In the genomic region with DNA sequence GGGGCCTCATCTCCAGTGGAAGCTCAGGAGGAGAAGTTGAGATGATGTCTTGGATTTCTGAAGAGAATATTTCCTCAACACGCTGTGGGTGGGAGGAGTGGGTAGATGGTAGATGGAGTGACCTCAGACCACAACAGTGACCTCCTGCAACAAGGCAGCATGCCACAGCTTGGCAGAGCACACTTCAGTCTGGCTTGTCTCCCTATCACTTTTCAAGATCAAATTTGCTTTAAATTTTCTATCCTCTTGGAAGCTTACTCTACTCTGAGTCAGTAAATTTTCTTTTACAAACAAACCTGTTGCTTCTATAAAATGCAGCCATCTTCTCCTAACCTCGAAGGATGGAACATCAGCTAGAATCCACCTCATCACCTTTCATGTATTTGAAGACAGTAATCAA, we compare ENCODE assay signal across 28 cellular contexts. TPM values are rescaled to one million over a fixed set of nuclear protein-coding genes. Genes with fewer than 3 reads are reported as not detected.
A peak's percentile ranks its signal among the peaks of the same experiment; 100 is the strongest.
DNase-seq lines count a peak whose midpoint lies in the region; ATAC-seq and TF ChIP-seq lines count a peak whose summit lies in the region.
"Had no signal": no experiment of that assay in that cellular context is flagged by ENCODE, and none has a peak within 500 bp of the region (broad histone marks: within the 10 kb centered on the region; RNA-seq: fewer than 3 reads in every experiment).

No MANE protein-coding gene starts in this region.

- H3K27me3 Mint-ChIP-seq in WTC11 (ENCODE audit: low read depth), result no peaks in the 10 kb centered on the region
- H3K27me3 Mint-ChIP-seq: activated B cell treated with CpG ODN at 0.5 μM for 24 hours; activated T-cell treated with anti-CD3 and anti-CD28 coated beads, Interleukin-2, amount 50 U/mL, for 24 hours; type B pancreatic cell had no signal

- CTCF ChIA-PET in WTC11 (lab: Charles Lee), result no interaction called here
- CTCF ChIA-PET in GM10248 (lab: Yijun Ruan, JAX), result interaction anchor here (1.0 to 1.3 kb wide), 3 partner anchors 10 to 15 kb away, joined by 3 to 5 read pairs (median 4); no protein-coding TSS in a partner anchor

- H3K4me3 Mint-ChIP-seq in WTC11, result no peak overlapping the region
- H3K4me3 Mint-ChIP-seq: activated B cell treated with CpG ODN at 0.5 μM for 24 hours; activated T-cell treated with anti-CD3 and anti-CD28 coated beads, Interleukin-2, amount 50 U/mL, for 24 hours; nephron; type B pancreatic cell had no signal

- POLR2A ChIA-PET in WTC11 (lab: Charles Lee), result no interaction called here
- POLR2A ChIA-PET in GM10248 (lab: Yijun Ruan, JAX), result no interaction called here

- H3K4me3 ChIP-seq in NB4 (ENCODE audit: low read depth, low read length), result no peak overlapping the region
- H3K4me3 ChIP-seq: esophagus squamous epithelium, gastrocnemius medialis, hepatocyte, lung, Peyer's patch, smooth muscle cell had no signal

- TF ChIP-seq CTCF in NB4 (IDR thresholded peaks at IDR 0.05; ENCODE audit: low read depth, low read length), result no peak
- TF ChIP-seq CTCF in WTC11 (IDR thresholded peaks at IDR 0.05), result no peak
- no peak for TF ChIP-seq CTCF in GM10248 (IDR thresholded peaks at IDR 0.05; ENCODE audit: control extremely low read depth, extremely low read depth, low read depth, missing control alignments)

- H3K36me3 Mint-ChIP-seq in WTC11, result peaks cover 37% of the 10 kb centered on the region

- TF ChIP-seq POLR2A in NB4 (IDR thresholded peaks at IDR 0.05; ENCODE audit: extremely low read depth, insufficient read length), result no peak

- ATAC-seq in WTC11 (no peak), left lobe of liver (no peak)
- ATAC-seq: gastrocnemius medialis had no signal

- no peaks in the 10 kb centered on the region for H3K4me1 Mint-ChIP-seq in WTC11
- H3K4me1 Mint-ChIP-seq: activated B cell treated with CpG ODN at 0.5 μM for 24 hours had no signal

- H3K9me3 Mint-ChIP-seq in WTC11, result no peaks in the 10 kb centered on the region
- H3K9me3 Mint-ChIP-seq: activated B cell treated with CpG ODN at 0.5 μM for 24 hours; activated T-cell treated with anti-CD3 and anti-CD28 coated beads, Interleukin-2, amount 50 U/mL, for 24 hours; nephron; type B pancreatic cell had no signal

- DNase-seq in ELR (ENCODE audit: low read depth) (peak; percentile 33), NB4 (ENCODE audit: low read depth) (peak; percentile 23), amniotic epithelial cell (ENCODE audit: low read depth) (peak; percentile 39), renal cortical epithelial cell (ENCODE audit: low read depth) (peak; percentile 4), WTC11 (ENCODE audit: low spot score) (no peak), ureter (ENCODE audit: low spot score) (no peak), left lobe of liver (ENCODE audit: low spot score) (no peak), GM10248 (ENCODE audit: extremely low spot score) (no peak)
- DNase-seq: activated B cell treated with CpG ODN at 0.5 μM for 24 hours; activated naive CD4-positive, alpha-beta T cell; activated T-cell treated with anti-CD3 and anti-CD28 coated beads, Interleukin-2, amount 50 U/mL, for 24 hours; C1 segment of cervical spinal cord; Caco-2; esophagus squamous epithelium; gastrocnemius medialis; kidney glomerular epithelial cell; NCI-H1105 treated with DMSO at 0.1 percent for 48 hours; NCI-H2081; NCI-H2227 treated with DMSO at 0.1 percent for 48 hours; NCI-H69; Peyer's patch; stimulated activated naive CD4-positive, alpha-beta T cell; T-helper 9 cell had no signal

- no peak overlapping the region for H3K27ac Mint-ChIP-seq in WTC11
- H3K27ac Mint-ChIP-seq: activated B cell treated with CpG ODN at 0.5 μM for 24 hours; activated T-cell treated with anti-CD3 and anti-CD28 coated beads, Interleukin-2, amount 50 U/mL, for 24 hours; nephron; type B pancreatic cell had no signal

TF ChIP-seq in WTC11, 78 proteins besides CTCF, POLR2A, EP300 and RAD21:
- TF ChIP-seq, protein P1, sequence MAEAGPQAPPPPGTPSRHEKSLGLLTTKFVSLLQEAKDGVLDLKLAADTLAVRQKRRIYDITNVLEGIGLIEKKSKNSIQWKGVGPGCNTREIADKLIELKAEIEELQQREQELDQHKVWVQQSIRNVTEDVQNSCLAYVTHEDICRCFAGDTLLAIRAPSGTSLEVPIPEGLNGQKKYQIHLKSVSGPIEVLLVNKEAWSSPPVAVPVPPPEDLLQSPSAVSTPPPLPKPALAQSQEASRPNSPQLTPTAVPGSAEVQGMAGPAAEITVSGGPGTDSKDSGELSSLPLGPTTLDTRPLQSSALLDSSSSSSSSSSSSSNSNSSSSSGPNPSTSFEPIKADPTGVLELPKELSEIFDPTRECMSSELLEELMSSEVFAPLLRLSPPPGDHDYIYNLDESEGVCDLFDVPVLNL (CRISPR knock-in tag; IDR thresholded peaks at IDR 0.05; ENCODE audit: borderline replicate concordance, low read depth), result no peak
- no peak for TF ChIP-seq ZNF219 (CRISPR knock-in tag; IDR thresholded peaks at IDR 0.05; ENCODE audit: borderline replicate concordance)
- TF ChIP-seq CDX4 (CRISPR knock-in tag; IDR thresholded peaks at IDR 0.05; ENCODE audit: borderline replicate concordance), result no peak
- TF ChIP-seq PRRX2 (CRISPR knock-in tag; IDR thresholded peaks at IDR 0.05), result no peak
- no peak for TF ChIP-seq HMGA2 (CRISPR knock-in tag; IDR thresholded peaks at IDR 0.05)
TF ChIP-seq in WTC11: peak in this region for 0.

RNA-seq across cellular contexts. Expression of gene NTPCR, which starts 59.8 kb away (rescaled TPM):
- total RNA-seq in renal cortical epithelial cell (47.0 and 49.1 TPM in 2 replicates), WTC11 (2021) (102 to 109 TPM (median 103 TPM) in 3 replicates), ureter (49.0 TPM), left lobe of liver (18.5 TPM)

Comparison
In these comparisons a context has a peak if more than half of its experiments do, and no peak if none do; other contexts are left out.
1. DNase-seq: peak in ELR (single experiment), NB4 (single experiment), amniotic epithelial cell (single experiment) and renal cortical epithelial cell (single experiment); none in WTC11 (single experiment), ureter (single experiment), left lobe of liver (single experiment) and GM10248 (single experiment).